In the genomic region with DNA sequence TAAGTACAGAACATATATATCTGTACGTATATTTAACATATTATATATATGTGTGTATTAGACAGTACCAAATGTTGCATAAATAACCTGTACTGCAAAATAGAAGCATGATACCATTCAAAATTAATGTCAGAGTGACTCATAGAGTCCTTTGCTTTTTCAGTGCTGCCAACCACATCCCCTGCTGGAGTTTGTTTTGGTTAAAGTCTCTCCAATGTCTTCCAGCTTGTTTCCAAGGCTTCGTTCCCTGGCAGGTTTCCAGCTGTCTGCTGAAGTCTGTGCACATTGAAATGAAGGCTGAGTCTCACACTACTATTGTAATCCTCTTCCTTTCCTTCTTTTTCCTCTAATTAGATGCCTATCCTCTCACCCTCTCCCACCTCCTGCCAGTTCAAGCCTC, we compare ENCODE assay signal across 16 cellular contexts. TPM values are rescaled to one million over a fixed set of nuclear protein-coding genes. Genes with fewer than 3 reads are reported as not detected.
DNase-seq lines count a peak whose midpoint lies in the region; ATAC-seq and TF ChIP-seq lines count a peak whose summit lies in the region.
"Had no signal": no experiment of that assay in that cellular context is flagged by ENCODE, and none has a peak within 500 bp of the region (broad histone marks: within the 10 kb centered on the region; RNA-seq: fewer than 3 reads in every experiment).

No MANE protein-coding gene starts in this region.

- POLR2A ChIA-PET in CD4-positive, alpha-beta T cell (lab: Charles Lee), result no interaction called here

- intact Hi-C loops in CD4-positive, alpha-beta T cell (cut with DNase I, micrococcal nuclease), result no loop called here

- ATAC-seq in HG03571 (IDR thresholded peaks at IDR 0.05; ENCODE audit: unreplicated experiment) (no peak), HG02642 (IDR thresholded peaks at IDR 0.05; ENCODE audit: poor library complexity, unreplicated experiment) (no peak)
- ATAC-seq in CD4-positive, alpha-beta T cell (ENCODE audit: poor library complexity), result no peak
- ATAC-seq: right lobe of liver; stimulated activated naive CD8-positive, alpha-beta T cell treated with anti-CD3 and anti-CD28 coated beads, Interleukin-15, Interleukin-2, amounts not matched to agents 100 U/mL and 50 U/mL, for 24 hours had no signal

- H3K4me3 Mint-ChIP-seq in neural progenitor cell, result no peak overlapping the region
- H3K4me3 Mint-ChIP-seq in CD4-positive, alpha-beta T cell, result no peak overlapping the region
- H3K4me3 Mint-ChIP-seq: activated naive CD4-positive, alpha-beta T cell treated with anti-CD3 and anti-CD28 coated beads, Interleukin-2, amount 10 ng/mL, durations not matched to agents 7 days and 5 days had no signal

- peak; percentile 57 for DNase-seq in Caki2 (ENCODE audit: low read depth)
- peak; percentile 47 to 56 for DNase-seq in SJCRH30
- peak; percentile 40 for DNase-seq in fibroblast of the aortic adventitia (ENCODE audit: low read depth)
- peak; percentile 2 for DNase-seq in neural progenitor cell (ENCODE audit: low spot score)
- no peak for DNase-seq in activated effector memory CD4-positive, alpha-beta T cell treated with Interleukin-2 at 50 U/mL for 16 hours
- no peak for DNase-seq in CD4-positive, alpha-beta T cell
- DNase-seq: activated naive CD4-positive, alpha-beta T cell treated with anti-CD3 and anti-CD28 coated beads, Interleukin-2, amount 10 ng/mL, durations not matched to agents 7 days and 5 days; GOT3; hippocampal formation; NCI-H2171 treated with DMSO at 0.1 percent for 48 hours; right lobe of liver; stimulated activated naive CD8-positive, alpha-beta T cell treated with anti-CD3 and anti-CD28 coated beads, Interleukin-15, Interleukin-2, amounts not matched to agents 100 U/mL and 50 U/mL, for 24 hours had no signal

- H3K4me1 Mint-ChIP-seq in neural progenitor cell, result peaks cover 5% of the 10 kb centered on the region
- no peaks in the 10 kb centered on the region for H3K4me1 Mint-ChIP-seq in CD4-positive, alpha-beta T cell (ENCODE audit: low read depth)
- H3K4me1 Mint-ChIP-seq: activated naive CD4-positive, alpha-beta T cell treated with anti-CD3 and anti-CD28 coated beads, Interleukin-2, amount 10 ng/mL, durations not matched to agents 7 days and 5 days had no signal

- H3K36me3 ChIP-seq in SJCRH30 (no peaks in the 10 kb centered on the region), neural progenitor cell (no peaks in the 10 kb centered on the region)
- H3K36me3 ChIP-seq: BLaER1 treated with 17β-estradiol and CSF1 and Interleukin-3, amounts not matched to agents 10 nM and 100 nM; right lobe of liver had no signal

- H3K27ac ChIP-seq in SJCRH30, result no peak overlapping the region
- no peak overlapping the region for H3K27ac ChIP-seq in neural progenitor cell
- no peak overlapping the region for H3K27ac ChIP-seq in CD4-positive, alpha-beta T cell (ENCODE audit: low read depth, low read length)
- H3K27ac ChIP-seq: BLaER1 treated with 17β-estradiol and CSF1 and Interleukin-3, amounts not matched to agents 10 nM and 100 nM; HL-60; right lobe of liver had no signal

- H3K9me3 ChIP-seq in SJCRH30 (replicated peaks), result no peaks in the 10 kb centered on the region
- no peaks in the 10 kb centered on the region for H3K9me3 ChIP-seq in neural progenitor cell (ENCODE audit: low read depth)
- no peaks in the 10 kb centered on the region for H3K9me3 ChIP-seq in CD4-positive, alpha-beta T cell (ENCODE audit: control insufficient read depth, low read length)
- H3K9me3 ChIP-seq: BLaER1 treated with 17β-estradiol and CSF1 and Interleukin-3, amounts not matched to agents 10 nM and 100 nM had no signal

- H2AFZ ChIP-seq in neural progenitor cell (replicated peaks), result no peak overlapping the region

- H3K27ac Mint-ChIP-seq in neural progenitor cell, result no peak overlapping the region
- no peak overlapping the region for H3K27ac Mint-ChIP-seq in CD4-positive, alpha-beta T cell
- H3K27ac Mint-ChIP-seq: activated naive CD4-positive, alpha-beta T cell treated with anti-CD3 and anti-CD28 coated beads, Interleukin-2, amount 10 ng/mL, durations not matched to agents 7 days and 5 days had no signal

- H3K4me2 ChIP-seq in neural progenitor cell, result no peak overlapping the region
- H3K4me2 ChIP-seq: BLaER1 treated with 17β-estradiol and CSF1 and Interleukin-3, amounts not matched to agents 10 nM and 100 nM had no signal

- no peak overlapping the region for H3K9ac ChIP-seq in neural progenitor cell
- H3K9ac ChIP-seq: BLaER1 treated with 17β-estradiol and CSF1 and Interleukin-3, amounts not matched to agents 10 nM and 100 nM had no signal

- H3K27me3 Mint-ChIP-seq in neural progenitor cell (ENCODE audit: insufficient read depth, low read depth), result no peaks in the 10 kb centered on the region
- no peaks in the 10 kb centered on the region for H3K27me3 Mint-ChIP-seq in CD4-positive, alpha-beta T cell
- H3K27me3 Mint-ChIP-seq: activated naive CD4-positive, alpha-beta T cell treated with anti-CD3 and anti-CD28 coated beads, Interleukin-2, amount 10 ng/mL, durations not matched to agents 7 days and 5 days had no signal

- TF ChIP-seq CTCF in fibroblast of the aortic adventitia (IDR thresholded peaks at IDR 0.05; ENCODE audit: insufficient read depth, low read length) (no peak), neural progenitor cell (IDR thresholded peaks at IDR 0.05) (no peak)
- TF ChIP-seq CTCF in CD4-positive, alpha-beta T cell (IDR thresholded peaks at IDR 0.05), result no peak

- H3F3A ChIP-seq in neural progenitor cell (ENCODE audit: low read depth), result no peaks in the 10 kb centered on the region

- no peaks in the 10 kb centered on the region for H4K20me1 ChIP-seq in neural progenitor cell (ENCODE audit: low read depth)
- H4K20me1 ChIP-seq: BLaER1 treated with 17β-estradiol and CSF1 and Interleukin-3, amounts not matched to agents 10 nM and 100 nM had no signal

- no peaks in the 10 kb centered on the region for H3K9me3 Mint-ChIP-seq in neural progenitor cell
- H3K9me3 Mint-ChIP-seq in CD4-positive, alpha-beta T cell, result no peaks in the 10 kb centered on the region
- H3K9me3 Mint-ChIP-seq: activated naive CD4-positive, alpha-beta T cell treated with anti-CD3 and anti-CD28 coated beads, Interleukin-2, amount 10 ng/mL, durations not matched to agents 7 days and 5 days had no signal

- no peaks in the 10 kb centered on the region for H3K36me3 Mint-ChIP-seq in neural progenitor cell
- H3K36me3 Mint-ChIP-seq in CD4-positive, alpha-beta T cell (ENCODE audit: low read depth), result no peaks in the 10 kb centered on the region
- H3K36me3 Mint-ChIP-seq: activated naive CD4-positive, alpha-beta T cell treated with anti-CD3 and anti-CD28 coated beads, Interleukin-2, amount 10 ng/mL, durations not matched to agents 7 days and 5 days had no signal

- H3K4me1 ChIP-seq in SJCRH30 (no peaks in the 10 kb centered on the region), neural progenitor cell (no peaks in the 10 kb centered on the region)
- H3K4me1 ChIP-seq: BLaER1 treated with 17β-estradiol and CSF1 and Interleukin-3, amounts not matched to agents 10 nM and 100 nM; right lobe of liver had no signal

- no peaks in the 10 kb centered on the region for H3K79me2 ChIP-seq in neural progenitor cell (ENCODE audit: low read depth)

- H3K4me3 ChIP-seq in SJCRH30 (no peak overlapping the region), fibroblast of the aortic adventitia (ENCODE audit: low read depth, low read length) (no peak overlapping the region), neural progenitor cell (no peak overlapping the region)
- H3K4me3 ChIP-seq: BLaER1 treated with 17β-estradiol and CSF1 and Interleukin-3, amounts not matched to agents 10 nM and 100 nM; right lobe of liver had no signal

- CTCF ChIA-PET in CD4-positive, alpha-beta T cell (lab: Charles Lee), result no interaction called here

- in situ Hi-C loops in Caki2 (cut with HindIII; ENCODE audit: low pct_unique_long_range_greater_than_20kb, low sequenced_read_pairs), result no loop called here

- no peaks in the 10 kb centered on the region for H3K27me3 ChIP-seq in SJCRH30
- no peaks in the 10 kb centered on the region for H3K27me3 ChIP-seq in neural progenitor cell
- H3K27me3 ChIP-seq in CD4-positive, alpha-beta T cell (ENCODE audit: control insufficient read depth, insufficient read depth, low read length), result no peaks in the 10 kb centered on the region
- H3K27me3 ChIP-seq: right lobe of liver had no signal

RNA-seq across cellular contexts. Expression of a gene that starts 14.9 kb away (rescaled TPM):
- total RNA-seq in Caki2 (2014; rRNA removed; shearing (Covaris generic); ENCODE audit: low replicate concordance), result not detected in 2 replicates
- 23.7 and 27.7 TPM in 2 replicates for total RNA-seq in SJCRH30 (2014; rRNA removed; shearing (Covaris generic))
- 0.09 and 4.1 TPM in 2 replicates for total RNA-seq in fibroblast of the aortic adventitia (ENCODE audit: low replicate concordance)
- not detected in 2 replicates for total RNA-seq in neural progenitor cell (ENCODE audit: low replicate concordance)
- not detected for total RNA-seq in CD4-positive, alpha-beta T cell

Comparison
In these comparisons a context has a peak if more than half of its experiments do, and no peak if none do; other contexts are left out.
1. DNase-seq: peak in Caki2 (single experiment), SJCRH30 (2 of 2), fibroblast of the aortic adventitia (single experiment) and neural progenitor cell (single experiment); none in activated effector memory CD4-positive, alpha-beta T cell treated with Interleukin-2 at 50 U/mL for 16 hours (single experiment) and CD4-positive, alpha-beta T cell (0 of 10).